8 cellular contexts compared by ENCODE assay signal in genomic region chr4:84583871-84584373, GRCh38. TPM values are rescaled to one million over a fixed set of nuclear protein-coding genes. Genes with fewer than 3 reads are reported as not detected.
DNase-seq lines count a peak whose midpoint lies in the region; ATAC-seq, FAIRE-seq and TF ChIP-seq lines count a peak whose summit lies in the region.

No MANE protein-coding gene starts in this region.

- no peak for ATAC-seq in HG02981 (IDR thresholded peaks at IDR 0.05; ENCODE audit: unreplicated experiment)

- H3K4me2 ChIP-seq in keratinocyte (ENCODE audit: control insufficient read depth, extremely low read depth, insufficient read depth, low read depth, low read length) = peak overlapping the region; percentile 91

- H3K27ac ChIP-seq in A673 (ENCODE audit: low read depth, low read length, poor library complexity, severe bottlenecking) (no peak overlapping the region), keratinocyte (ENCODE audit: control insufficient read depth, insufficient read depth, low read length) (peak overlapping the region; percentile 77), thyroid gland (peak overlapping the region; percentile 76 to 98 (median 97))

- peaks cover 31% of the 10 kb centered on the region for H3K27me3 Mint-ChIP-seq in activated naive CD8-positive, alpha-beta T cell

- H3K4me3 ChIP-seq in A673 (ENCODE audit: low read depth, low read length, poor library complexity, severe bottlenecking) (peak overlapping the region; percentile 56), HAP-1 (peak overlapping the region; percentile 67), keratinocyte (ENCODE audit: control insufficient read depth in 2 of 3, extremely low read depth in 1 of 3, insufficient read depth in 2 of 3, low read depth in 1 of 3, low read length in 3 of 3) (peak overlapping the region; percentile 83 to 91 (median 84)), thyroid gland (replicated peaks in 1 of 3) (peak overlapping the region; percentile 77 to 86 (median 79))

- no TSS peak for BruUV-seq in A673 (replicated peaks; lab: Mats Ljungman, UMichigan)

- no peaks in the 10 kb centered on the region for H3K9me1 ChIP-seq in keratinocyte (ENCODE audit: control insufficient read depth, extremely low read depth, insufficient read depth, low read length)

- no peaks in the 10 kb centered on the region for H3K36me3 ChIP-seq in A673 (ENCODE audit: insufficient read depth, low read length, poor library complexity, severe bottlenecking)
- no peaks in the 10 kb centered on the region for H3K36me3 ChIP-seq in HAP-1 (replicated peaks)
- peaks cover 0 to 1% of the 10 kb centered on the region in 2 experiments for H3K36me3 ChIP-seq in keratinocyte (ENCODE audit: control insufficient read depth in 2 of 2, extremely low read depth in 1 of 2, insufficient read depth in 2 of 2, low read length in 2 of 2)
- H3K36me3 ChIP-seq in thyroid gland = no peaks in the 10 kb centered on the region

- FAIRE-seq in keratinocyte (lab: Jason Lieb, UNC) = peak; percentile 44

- H3K27me3 ChIP-seq in A673 (replicated peaks; ENCODE audit: insufficient read depth, low read depth, low read length, poor library complexity) (peaks cover 18% of the 10 kb centered on the region), HAP-1 (ENCODE audit: low read depth) (no peaks in the 10 kb centered on the region), keratinocyte (ENCODE audit: control insufficient read depth, extremely low read depth, insufficient read depth, low read length) (no peaks in the 10 kb centered on the region), thyroid gland (no peaks in the 10 kb centered on the region)

- H3K27ac Mint-ChIP-seq in activated naive CD8-positive, alpha-beta T cell = no peak overlapping the region

- dilution Hi-C loops in keratinocyte (cut with MboI; ENCODE audit: extremely low pct_ligation_motif_present, low sequenced_read_pairs) = no loop called here

- H3K36me3 Mint-ChIP-seq in activated naive CD8-positive, alpha-beta T cell = peaks cover 4% of the 10 kb centered on the region

- no peaks in the 10 kb centered on the region for H3K9me3 ChIP-seq in A673 (ENCODE audit: low read depth, low read length, poor library complexity, severe bottlenecking)
- H3K9me3 ChIP-seq in HAP-1 = no peaks in the 10 kb centered on the region; the same call in 1 of the 2 replicates
- no peaks in the 10 kb centered on the region for H3K9me3 ChIP-seq in keratinocyte (ENCODE audit: control insufficient read depth, low read depth, low read length)
- H3K9me3 ChIP-seq in thyroid gland = no peaks in the 10 kb centered on the region

- TF ChIP-seq POLR2A in thyroid gland (IDR thresholded peaks at IDR 0.05) = no peak

- in situ Hi-C loops in HAP-1 (cut with MboI; ENCODE audit: low sequenced_read_pairs) = loop anchor here (10.0 kb wide), 1 partner anchor 381 kb away; the partner anchor contains the start of gene WDFY3

- intact Hi-C loops in A673 (cut with micrococcal nuclease; ENCODE audit: unreplicated experiment) = loop anchor here (2.0 kb wide), 1 partner anchor 383 kb away; the partner anchor contains the start of gene WDFY3
- intact Hi-C loops in thyroid gland (cut with DNase I) = no loop called here

- CTCF ChIA-PET in A673 (lab: Charles Lee) = no interaction called here

- POLR2A ChIA-PET in A673 (lab: Charles Lee; ENCODE audit: low non-redundant PET) = no interaction called here

- no peaks in the 10 kb centered on the region for H4K20me1 ChIP-seq in keratinocyte (ENCODE audit: control insufficient read depth, extremely low read depth, insufficient read depth, low read length)

- H3K4me1 ChIP-seq in A673 (ENCODE audit: insufficient read depth, low read length, poor library complexity, severe bottlenecking) (no peaks in the 10 kb centered on the region), HAP-1 (peaks cover 26% of the 10 kb centered on the region), keratinocyte (ENCODE audit: control insufficient read depth, extremely low read depth, insufficient read depth, low read length) (peaks cover 26% of the 10 kb centered on the region), thyroid gland (peaks cover 16 to 39% of the 10 kb centered on the region in 2 donors)

- peaks cover 15% of the 10 kb centered on the region for H3K4me1 Mint-ChIP-seq in activated naive CD8-positive, alpha-beta T cell (ENCODE audit: low read depth)

- 13 to 16% methylated on average over 15 of the region's 15 CpGs for WGBS in thyroid gland, 2 donors

- H3K9me3 Mint-ChIP-seq in activated naive CD8-positive, alpha-beta T cell (ENCODE audit: low read depth) = no peaks in the 10 kb centered on the region

- H3K9ac ChIP-seq in keratinocyte (ENCODE audit: control insufficient read depth, extremely low read depth, insufficient read depth, low read length) = peak overlapping the region; percentile 81

- peak overlapping the region; percentile 84 for H2AFZ ChIP-seq in keratinocyte (ENCODE audit: control insufficient read depth, low read length)

- peak; percentile 3 for DNase-seq in A673 (ENCODE audit: low spot score)
- no peak for DNase-seq in HAP-1 (ENCODE audit: low spot score in 2 of 2)
- no peak for DNase-seq in keratinocyte (ENCODE audit: low read depth, low spot score)
- no peak for DNase-seq in thyroid gland
- no peak for DNase-seq in activated effector memory CD4-positive, alpha-beta T cell treated with Interleukin-2 at 50 U/mL for 16 hours
- DNase-seq in GDM1 (lab: John Stamatoyannopoulos, UW) = no peak

- H3K79me2 ChIP-seq in keratinocyte (ENCODE audit: control insufficient read depth, insufficient read depth, low read length) = peaks cover 51% of the 10 kb centered on the region

- TF ChIP-seq CTCF in A673 (conservative IDR thresholded peaks at IDR 0.05; ENCODE audit: low read depth, low read length) (no peak), keratinocyte (optimal IDR thresholded peaks at IDR 0.05 in 1 of 3, IDR thresholded peaks at IDR 0.05 in 1 of 3, conservative IDR thresholded peaks at IDR 0.05 in 1 of 3; ENCODE audit: extremely low read depth in 1 of 3, insufficient read depth in 2 of 3, low read length in 3 of 3) (peak in 1 of 3 experiments; percentile 21), thyroid gland (IDR thresholded peaks at IDR 0.05) (peak in 2 of 6 experiments; percentile 5 to 12)

- H3K4me3 Mint-ChIP-seq in activated naive CD8-positive, alpha-beta T cell = peak overlapping the region; percentile 89

RNA-seq across cellular contexts. Expression of gene CDS1, which starts 1.0 kb away (rescaled TPM):
- total RNA-seq in A673 (2021) = 1.7 and 1.8 TPM in 2 replicates
- polyA plus RNA-seq in keratinocyte = 14.1 to 21.7 TPM (median 19.9 TPM) in 3 replicates
- polyA plus RNA-seq in keratinocyte (2011; ENCODE audit: low read depth) = 7.9 TPM
- polyA plus RNA-seq in keratinocyte (2011; cell fraction: cytosol; rRNA removed) = 8.8 and 17.9 TPM in 2 replicates
- polyA plus RNA-seq in keratinocyte (2011; cell fraction: nucleus; rRNA removed) = 18.3 and 22.4 TPM in 2 replicates
- 12.8 and 21.2 TPM in 2 replicates for polyA plus RNA-seq in keratinocyte (2012; ENCODE audit: low replicate concordance)
- polyA minus RNA-seq in keratinocyte = 15.8 to 22.6 TPM (median 22.5 TPM) in 3 replicates
- 14.4 TPM for polyA minus RNA-seq in keratinocyte (2011; cell fraction: cytosol; rRNA and poly(A)+ RNA removed)
- 16.5 and 27.5 TPM in 2 replicates for polyA minus RNA-seq in keratinocyte (2011; cell fraction: nucleus; rRNA and poly(A)+ RNA removed)
- total RNA-seq in thyroid gland = 10 to 100 TPM; 37.9 to 55.5 (median 46.2) TPM

Comparison
In these comparisons a context has a peak if more than half of its experiments do, and no peak if none do; other contexts are left out.
1. RNA of gene CDS1, which starts 1.0 kb away (total RNA-seq): 37.9 to 55.5 TPM in thyroid gland; 1.7 to 1.8 TPM in A673; every median in the first group is over 10 times any median in the second.
2. Peak in every context shown above with its lines, with median percentiles within 50 percentile points of each other: H3K4me3 ChIP-seq.